8 cellular contexts compared by ENCODE assay signal in genomic region chr20:2470432-2471193, GRCh38. TPM values are rescaled to one million over a fixed set of nuclear protein-coding genes. Genes with fewer than 3 reads are reported as not detected.
A peak's percentile ranks its signal among the peaks of the same experiment; 100 is the strongest.
DNase-seq lines count a peak whose midpoint lies in the region; ATAC-seq and TF ChIP-seq lines count a peak whose summit lies in the region.

TSS of gene SNRPB (minus strand) at chr20:2470789. CDS start at chr20:2470690, 99 bp downstream.

- peaks cover 9 to 47% (median 35%) of the 10 kb centered on the region in 6 donors for H3K4me1 ChIP-seq in spleen

- TF ChIP-seq CTCF in activated B cell treated with CpG ODN at 0.5 μM for 24 hours (IDR thresholded peaks at IDR 0.05) (no peak), spleen (IDR thresholded peaks at IDR 0.05 in 8 of 11, conservative IDR thresholded peaks at IDR 0.05 in 3 of 11) (peak in 2 of 11 experiments; percentile 22 to 36)

- H3K9me3 Mint-ChIP-seq in activated B cell treated with CpG ODN at 0.5 μM for 24 hours = no peaks in the 10 kb centered on the region

- peaks cover 50% of the 10 kb centered on the region for H3K4me1 Mint-ChIP-seq in activated B cell treated with CpG ODN at 0.5 μM for 24 hours

- H3K27me3 Mint-ChIP-seq in activated B cell treated with CpG ODN at 0.5 μM for 24 hours = no peaks in the 10 kb centered on the region

- H3K4me3 ChIP-seq in spleen = peak within 1 kb of the TSS; percentile 63 to 92 (median 80)

- CTCF ChIA-PET in activated B cell treated with CpG ODN at 0.5 μM for 24 hours (lab: Charles Lee) = interaction anchor here (1.1 to 1.6 kb wide), 3 partner anchors 51 to 693 kb away, joined by 4 to 7 read pairs (median 4); no protein-coding TSS in a partner anchor

- in situ Hi-C loops in GM18951 (cut with MboI; ENCODE audit: low sequenced_read_pairs, unreplicated experiment) = no loop called here

- WGBS in spleen, 5 donors = 1% methylated on average over 47 to 52 of the region's 52 CpGs

- POLR2A ChIA-PET in activated B cell treated with CpG ODN at 0.5 μM for 24 hours (lab: Charles Lee) = interaction anchor here (0.6 to 3.0 kb wide), 18 partner anchors 8 to 1352 kb away, joined by 3 to 32 read pairs (median 4); partner anchors contain the start of genes IDH3B, NOP56, PCED1A and VPS16

- peak within 1 kb of the TSS; percentile 97 for H3K27ac Mint-ChIP-seq in activated B cell treated with CpG ODN at 0.5 μM for 24 hours

- peaks cover 0 to 34% (median 25%) of the 10 kb centered on the region in 6 donors for H3K36me3 ChIP-seq in spleen

- H3K27ac ChIP-seq in caudate nucleus (ENCODE audit: low read depth, low read length) = peak within 1 kb of the TSS; percentile 97
- H3K27ac ChIP-seq in spleen = peak within 1 kb of the TSS; percentile 87 to 97 (median 95)

- ATAC-seq in HG03196 (IDR thresholded peaks at IDR 0.05; ENCODE audit: unreplicated experiment) = peak; percentile 96
- ATAC-seq in activated B cell treated with CpG ODN at 0.5 μM for 24 hours (ENCODE audit: low read depth) = peak; percentile 94

- H3K36me3 Mint-ChIP-seq in activated B cell treated with CpG ODN at 0.5 μM for 24 hours (ENCODE audit: low read depth) = peaks cover 46% of the 10 kb centered on the region

- peak within 1 kb of the TSS; percentile 99 for H3K4me3 Mint-ChIP-seq in activated B cell treated with CpG ODN at 0.5 μM for 24 hours

- DNase-seq in AG08395 (ENCODE audit: low spot score) (peak; percentile 99), NCI-H345 (lab: John Stamatoyannopoulos, UW) (peak; percentile 100), activated B cell treated with CpG ODN at 0.5 μM for 24 hours (peak; percentile 95), caudate nucleus (lab: John Stamatoyannopoulos, UW) (peak; percentile 54 to 99 (median 96)), inferior parietal cortex (ENCODE audit: extremely low spot score) (peak; percentile 98), spleen (peak; percentile 99)

- TF ChIP-seq POLR2A in GM18951 (IDR thresholded peaks at IDR 0.05; ENCODE audit: extremely low read depth, insufficient read depth, insufficient read length) (peak; percentile 93), spleen (IDR thresholded peaks at IDR 0.05) (peak; percentile 38 to 81 (median 79))

- H3K27me3 ChIP-seq in spleen (replicated peaks in 1 of 7) = no peaks in the 10 kb centered on the region

- intact Hi-C loops in activated B cell treated with CpG ODN at 0.5 μM for 24 hours (cut with micrococcal nuclease) = loop anchor here (1.0 to 10.0 kb wide), 10 partner anchors 38 to 1146 kb away; partner anchors contain the start of genes NOP56, NSFL1C, PCED1A and PTPRA
- intact Hi-C loops in spleen (cut with DNase I; ENCODE audit: low total_unique reads) = no loop called here

- H3K9me3 ChIP-seq in spleen = no peaks in the 10 kb centered on the region

RNA-seq across cellular contexts. Expression of gene SNRPB, which starts in this region (rescaled TPM):
- total RNA-seq in activated B cell treated with CpG ODN at 0.5 μM for 24 hours = 215 and 234 TPM in 2 replicates
- 100 to 1,000 TPM; 102 to 189 (median 125) TPM for total RNA-seq in spleen
- 100 to 1,000 TPM; 204 to 262 (median 237) TPM for polyA plus RNA-seq in spleen

Comparison
In these comparisons a context has a peak if more than half of its experiments do, and no peak if none do; other contexts are left out.
1. Peak in every context shown above with its lines: DNase-seq, ATAC-seq, H3K4me3 ChIP-seq and H3K27ac ChIP-seq.